1 cellular context compared by ENCODE assay signal in the genomic region with DNA sequence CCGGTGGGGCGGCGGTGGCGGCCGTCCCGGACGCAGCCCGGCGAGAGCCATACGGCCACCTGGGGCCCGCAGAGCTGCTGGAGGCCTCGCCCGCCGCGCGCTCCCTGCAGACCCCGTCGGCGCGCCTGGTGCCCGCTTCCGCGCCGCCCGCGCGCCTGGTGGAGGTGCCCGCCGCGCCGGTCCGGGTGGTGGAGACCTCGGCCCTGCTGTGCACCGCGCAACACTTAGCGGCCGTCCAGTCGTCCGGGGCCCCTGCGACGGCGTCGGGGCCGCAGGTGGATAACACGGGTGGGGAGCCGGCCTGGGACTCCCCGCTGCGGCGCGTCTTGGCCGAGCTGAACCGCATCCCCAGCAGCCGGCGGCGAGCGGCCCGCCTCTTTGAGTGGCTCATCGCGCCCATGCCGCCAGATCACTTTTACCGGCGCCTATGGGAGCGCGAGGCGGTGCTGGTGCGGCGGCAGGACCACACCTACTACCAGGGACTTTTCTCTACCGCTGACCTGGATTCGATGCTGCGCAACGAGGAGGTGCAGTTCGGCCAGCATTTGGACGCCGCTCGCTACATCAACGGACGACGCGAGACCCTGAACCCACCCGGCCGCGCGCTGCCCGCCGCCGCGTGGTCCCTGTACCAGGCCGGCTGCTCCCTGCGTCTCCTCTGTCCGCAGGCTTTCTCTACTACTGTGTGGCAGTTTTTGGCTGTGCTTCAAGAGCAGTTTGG.
TF ChIP-seq lines count a peak whose summit lies in the region.

No MANE protein-coding gene starts in this region.

TF ChIP-seq in GM12878, 131 proteins besides CTCF, POLR2A, EP300 and RAD21 (continued from another document and continues in another):
- TF ChIP-seq, protein P1, sequence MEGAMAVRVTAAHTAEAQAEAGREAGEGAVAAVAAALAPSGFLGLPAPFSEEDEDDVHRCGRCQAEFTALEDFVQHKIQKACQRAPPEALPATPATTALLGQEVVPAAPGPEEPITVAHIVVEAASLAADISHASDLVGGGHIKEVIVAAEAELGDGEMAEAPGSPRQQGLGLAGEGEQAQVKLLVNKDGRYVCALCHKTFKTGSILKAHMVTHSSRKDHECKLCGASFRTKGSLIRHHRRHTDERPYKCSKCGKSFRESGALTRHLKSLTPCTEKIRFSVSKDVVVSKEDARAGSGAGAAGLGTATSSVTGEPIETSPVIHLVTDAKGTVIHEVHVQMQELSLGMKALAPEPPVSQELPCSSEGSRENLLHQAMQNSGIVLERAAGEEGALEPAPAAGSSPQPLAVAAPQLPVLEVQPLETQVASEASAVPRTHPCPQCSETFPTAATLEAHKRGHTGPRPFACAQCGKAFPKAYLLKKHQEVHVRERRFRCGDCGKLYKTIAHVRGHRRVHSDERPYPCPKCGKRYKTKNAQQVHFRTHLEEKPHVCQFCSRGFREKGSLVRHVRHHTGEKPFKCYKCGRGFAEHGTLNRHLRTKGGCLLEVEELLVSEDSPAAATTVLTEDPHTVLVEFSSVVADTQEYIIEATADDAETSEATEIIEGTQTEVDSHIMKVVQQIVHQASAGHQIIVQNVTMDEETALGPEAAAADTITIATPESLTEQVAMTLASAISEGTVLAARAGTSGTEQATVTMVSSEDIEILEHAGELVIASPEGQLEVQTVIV (IDR thresholded peaks at IDR 0.05; ENCODE audit: borderline replicate concordance, partially characterized antibody): no peak
- TF ChIP-seq EED (IDR thresholded peaks at IDR 0.05; ENCODE audit: low read depth) (0 out of 2 replicates have a peak, but pooled peaks have one; percentile 11), FOXM1 (IDR thresholded peaks at IDR 0.05; ENCODE audit: low read depth, low read length) (no peak), RCOR1 (conservative IDR thresholded peaks at IDR 0.05; ENCODE audit: low read depth, low read length) (no peak), POLR2AphosphoS5 (IDR thresholded peaks at IDR 0.05; ENCODE audit: low read length) (no peak; the same call in none of the 2 replicates), BACH1 (IDR thresholded peaks at IDR 0.05; ENCODE audit: borderline replicate concordance) (peak; percentile 16; the same call in 1 of the 2 replicates), TCF3 (IDR thresholded peaks at IDR 0.05; ENCODE audit: borderline replicate concordance, insufficient read depth, low read depth, low read length) (no peak), JUNB (IDR thresholded peaks at IDR 0.05) (no peak), RELA (IDR thresholded peaks at IDR 0.05; ENCODE audit: borderline replicate concordance, partially characterized antibody) (no peak), EZH2 (IDR thresholded peaks at IDR 0.05; ENCODE audit: borderline replicate concordance, control insufficient read depth, low read depth, low read length) (no peak), KLF5 (IDR thresholded peaks at IDR 0.05; ENCODE audit: partially characterized antibody) (no peak), ZNF384 (IDR thresholded peaks at IDR 0.05; ENCODE audit: borderline replicate concordance, low read depth, low read length) (no peak), PAX8 (IDR thresholded peaks at IDR 0.05) (no peak), SREBF2 (IDR thresholded peaks at IDR 0.05; ENCODE audit: low read length) (no peak), BHLHE40 (IDR thresholded peaks at IDR 0.05; ENCODE audit: borderline replicate concordance in 1 of 2, low read depth in 2 of 2, low read length in 1 of 2) (peak in 1 of 2 experiments; percentile 42; a peak in 1 of 4 replicates), JUND (IDR thresholded peaks at IDR 0.05; ENCODE audit: low read depth, low read length) (no peak), POLR2AphosphoS2 (IDR thresholded peaks at IDR 0.05; ENCODE audit: low read depth, low read length) (no peak), GABPA (IDR thresholded peaks at IDR 0.05; ENCODE audit: low read depth) (no peak)
- TF ChIP-seq, protein P2, sequence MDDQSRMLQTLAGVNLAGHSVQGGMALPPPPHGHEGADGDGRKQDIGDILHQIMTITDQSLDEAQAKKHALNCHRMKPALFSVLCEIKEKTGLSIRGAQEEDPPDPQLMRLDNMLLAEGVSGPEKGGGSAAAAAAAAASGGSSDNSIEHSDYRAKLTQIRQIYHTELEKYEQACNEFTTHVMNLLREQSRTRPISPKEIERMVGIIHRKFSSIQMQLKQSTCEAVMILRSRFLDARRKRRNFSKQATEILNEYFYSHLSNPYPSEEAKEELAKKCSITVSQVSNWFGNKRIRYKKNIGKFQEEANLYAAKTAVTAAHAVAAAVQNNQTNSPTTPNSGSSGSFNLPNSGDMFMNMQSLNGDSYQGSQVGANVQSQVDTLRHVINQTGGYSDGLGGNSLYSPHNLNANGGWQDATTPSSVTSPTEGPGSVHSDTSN (IDR thresholded peaks at IDR 0.05; ENCODE audit: insufficient replicate concordance, low read depth, low read length): no peak
- TF ChIP-seq, protein P3, sequence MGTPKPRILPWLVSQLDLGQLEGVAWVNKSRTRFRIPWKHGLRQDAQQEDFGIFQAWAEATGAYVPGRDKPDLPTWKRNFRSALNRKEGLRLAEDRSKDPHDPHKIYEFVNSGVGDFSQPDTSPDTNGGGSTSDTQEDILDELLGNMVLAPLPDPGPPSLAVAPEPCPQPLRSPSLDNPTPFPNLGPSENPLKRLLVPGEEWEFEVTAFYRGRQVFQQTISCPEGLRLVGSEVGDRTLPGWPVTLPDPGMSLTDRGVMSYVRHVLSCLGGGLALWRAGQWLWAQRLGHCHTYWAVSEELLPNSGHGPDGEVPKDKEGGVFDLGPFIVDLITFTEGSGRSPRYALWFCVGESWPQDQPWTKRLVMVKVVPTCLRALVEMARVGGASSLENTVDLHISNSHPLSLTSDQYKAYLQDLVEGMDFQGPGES (IDR thresholded peaks at IDR 0.05): no peak
- TF ChIP-seq, protein P4, sequence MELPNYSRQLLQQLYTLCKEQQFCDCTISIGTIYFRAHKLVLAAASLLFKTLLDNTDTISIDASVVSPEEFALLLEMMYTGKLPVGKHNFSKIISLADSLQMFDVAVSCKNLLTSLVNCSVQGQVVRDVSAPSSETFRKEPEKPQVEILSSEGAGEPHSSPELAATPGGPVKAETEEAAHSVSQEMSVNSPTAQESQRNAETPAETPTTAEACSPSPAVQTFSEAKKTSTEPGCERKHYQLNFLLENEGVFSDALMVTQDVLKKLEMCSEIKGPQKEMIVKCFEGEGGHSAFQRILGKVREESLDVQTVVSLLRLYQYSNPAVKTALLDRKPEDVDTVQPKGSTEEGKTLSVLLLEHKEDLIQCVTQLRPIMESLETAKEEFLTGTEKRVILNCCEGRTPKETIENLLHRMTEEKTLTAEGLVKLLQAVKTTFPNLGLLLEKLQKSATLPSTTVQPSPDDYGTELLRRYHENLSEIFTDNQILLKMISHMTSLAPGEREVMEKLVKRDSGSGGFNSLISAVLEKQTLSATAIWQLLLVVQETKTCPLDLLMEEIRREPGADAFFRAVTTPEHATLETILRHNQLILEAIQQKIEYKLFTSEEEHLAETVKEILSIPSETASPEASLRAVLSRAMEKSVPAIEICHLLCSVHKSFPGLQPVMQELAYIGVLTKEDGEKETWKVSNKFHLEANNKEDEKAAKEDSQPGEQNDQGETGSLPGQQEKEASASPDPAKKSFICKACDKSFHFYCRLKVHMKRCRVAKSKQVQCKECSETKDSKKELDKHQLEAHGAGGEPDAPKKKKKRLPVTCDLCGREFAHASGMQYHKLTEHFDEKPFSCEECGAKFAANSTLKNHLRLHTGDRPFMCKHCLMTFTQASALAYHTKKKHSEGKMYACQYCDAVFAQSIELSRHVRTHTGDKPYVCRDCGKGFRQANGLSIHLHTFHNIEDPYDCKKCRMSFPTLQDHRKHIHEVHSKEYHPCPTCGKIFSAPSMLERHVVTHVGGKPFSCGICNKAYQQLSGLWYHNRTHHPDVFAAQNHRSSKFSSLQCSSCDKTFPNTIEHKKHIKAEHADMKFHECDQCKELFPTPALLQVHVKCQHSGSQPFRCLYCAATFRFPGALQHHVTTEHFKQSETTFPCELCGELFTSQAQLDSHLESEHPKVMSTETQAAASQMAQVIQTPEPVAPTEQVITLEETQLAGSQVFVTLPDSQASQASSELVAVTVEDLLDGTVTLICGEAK (IDR thresholded peaks at IDR 0.05; ENCODE audit: borderline replicate concordance): no peak
- TF ChIP-seq, protein P5, sequence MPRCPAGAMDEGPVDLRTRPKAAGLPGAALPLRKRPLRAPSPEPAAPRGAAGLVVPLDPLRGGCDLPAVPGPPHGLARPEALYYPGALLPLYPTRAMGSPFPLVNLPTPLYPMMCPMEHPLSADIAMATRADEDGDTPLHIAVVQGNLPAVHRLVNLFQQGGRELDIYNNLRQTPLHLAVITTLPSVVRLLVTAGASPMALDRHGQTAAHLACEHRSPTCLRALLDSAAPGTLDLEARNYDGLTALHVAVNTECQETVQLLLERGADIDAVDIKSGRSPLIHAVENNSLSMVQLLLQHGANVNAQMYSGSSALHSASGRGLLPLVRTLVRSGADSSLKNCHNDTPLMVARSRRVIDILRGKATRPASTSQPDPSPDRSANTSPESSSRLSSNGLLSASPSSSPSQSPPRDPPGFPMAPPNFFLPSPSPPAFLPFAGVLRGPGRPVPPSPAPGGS (IDR thresholded peaks at IDR 0.05; ENCODE audit: borderline replicate concordance, insufficient read depth, low read depth, low read length, poor library complexity, severe bottlenecking): no peak
- TF ChIP-seq, protein P6, sequence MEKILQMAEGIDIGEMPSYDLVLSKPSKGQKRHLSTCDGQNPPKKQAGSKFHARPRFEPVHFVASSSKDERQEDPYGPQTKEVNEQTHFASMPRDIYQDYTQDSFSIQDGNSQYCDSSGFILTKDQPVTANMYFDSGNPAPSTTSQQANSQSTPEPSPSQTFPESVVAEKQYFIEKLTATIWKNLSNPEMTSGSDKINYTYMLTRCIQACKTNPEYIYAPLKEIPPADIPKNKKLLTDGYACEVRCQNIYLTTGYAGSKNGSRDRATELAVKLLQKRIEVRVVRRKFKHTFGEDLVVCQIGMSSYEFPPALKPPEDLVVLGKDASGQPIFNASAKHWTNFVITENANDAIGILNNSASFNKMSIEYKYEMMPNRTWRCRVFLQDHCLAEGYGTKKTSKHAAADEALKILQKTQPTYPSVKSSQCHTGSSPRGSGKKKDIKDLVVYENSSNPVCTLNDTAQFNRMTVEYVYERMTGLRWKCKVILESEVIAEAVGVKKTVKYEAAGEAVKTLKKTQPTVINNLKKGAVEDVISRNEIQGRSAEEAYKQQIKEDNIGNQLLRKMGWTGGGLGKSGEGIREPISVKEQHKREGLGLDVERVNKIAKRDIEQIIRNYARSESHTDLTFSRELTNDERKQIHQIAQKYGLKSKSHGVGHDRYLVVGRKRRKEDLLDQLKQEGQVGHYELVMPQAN (conservative IDR thresholded peaks at IDR 0.05): peak; percentile 39
- TF ChIP-seq, protein P7, sequence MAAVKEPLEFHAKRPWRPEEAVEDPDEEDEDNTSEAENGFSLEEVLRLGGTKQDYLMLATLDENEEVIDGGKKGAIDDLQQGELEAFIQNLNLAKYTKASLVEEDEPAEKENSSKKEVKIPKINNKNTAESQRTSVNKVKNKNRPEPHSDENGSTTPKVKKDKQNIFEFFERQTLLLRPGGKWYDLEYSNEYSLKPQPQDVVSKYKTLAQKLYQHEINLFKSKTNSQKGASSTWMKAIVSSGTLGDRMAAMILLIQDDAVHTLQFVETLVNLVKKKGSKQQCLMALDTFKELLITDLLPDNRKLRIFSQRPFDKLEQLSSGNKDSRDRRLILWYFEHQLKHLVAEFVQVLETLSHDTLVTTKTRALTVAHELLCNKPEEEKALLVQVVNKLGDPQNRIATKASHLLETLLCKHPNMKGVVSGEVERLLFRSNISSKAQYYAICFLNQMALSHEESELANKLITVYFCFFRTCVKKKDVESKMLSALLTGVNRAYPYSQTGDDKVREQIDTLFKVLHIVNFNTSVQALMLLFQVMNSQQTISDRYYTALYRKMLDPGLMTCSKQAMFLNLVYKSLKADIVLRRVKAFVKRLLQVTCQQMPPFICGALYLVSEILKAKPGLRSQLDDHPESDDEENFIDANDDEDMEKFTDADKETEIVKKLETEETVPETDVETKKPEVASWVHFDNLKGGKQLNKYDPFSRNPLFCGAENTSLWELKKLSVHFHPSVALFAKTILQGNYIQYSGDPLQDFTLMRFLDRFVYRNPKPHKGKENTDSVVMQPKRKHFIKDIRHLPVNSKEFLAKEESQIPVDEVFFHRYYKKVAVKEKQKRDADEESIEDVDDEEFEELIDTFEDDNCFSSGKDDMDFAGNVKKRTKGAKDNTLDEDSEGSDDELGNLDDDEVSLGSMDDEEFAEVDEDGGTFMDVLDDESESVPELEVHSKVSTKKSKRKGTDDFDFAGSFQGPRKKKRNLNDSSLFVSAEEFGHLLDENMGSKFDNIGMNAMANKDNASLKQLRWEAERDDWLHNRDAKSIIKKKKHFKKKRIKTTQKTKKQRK (IDR thresholded peaks at IDR 0.05; ENCODE audit: low read depth, low read length): no peak
- TF ChIP-seq, protein P8, sequence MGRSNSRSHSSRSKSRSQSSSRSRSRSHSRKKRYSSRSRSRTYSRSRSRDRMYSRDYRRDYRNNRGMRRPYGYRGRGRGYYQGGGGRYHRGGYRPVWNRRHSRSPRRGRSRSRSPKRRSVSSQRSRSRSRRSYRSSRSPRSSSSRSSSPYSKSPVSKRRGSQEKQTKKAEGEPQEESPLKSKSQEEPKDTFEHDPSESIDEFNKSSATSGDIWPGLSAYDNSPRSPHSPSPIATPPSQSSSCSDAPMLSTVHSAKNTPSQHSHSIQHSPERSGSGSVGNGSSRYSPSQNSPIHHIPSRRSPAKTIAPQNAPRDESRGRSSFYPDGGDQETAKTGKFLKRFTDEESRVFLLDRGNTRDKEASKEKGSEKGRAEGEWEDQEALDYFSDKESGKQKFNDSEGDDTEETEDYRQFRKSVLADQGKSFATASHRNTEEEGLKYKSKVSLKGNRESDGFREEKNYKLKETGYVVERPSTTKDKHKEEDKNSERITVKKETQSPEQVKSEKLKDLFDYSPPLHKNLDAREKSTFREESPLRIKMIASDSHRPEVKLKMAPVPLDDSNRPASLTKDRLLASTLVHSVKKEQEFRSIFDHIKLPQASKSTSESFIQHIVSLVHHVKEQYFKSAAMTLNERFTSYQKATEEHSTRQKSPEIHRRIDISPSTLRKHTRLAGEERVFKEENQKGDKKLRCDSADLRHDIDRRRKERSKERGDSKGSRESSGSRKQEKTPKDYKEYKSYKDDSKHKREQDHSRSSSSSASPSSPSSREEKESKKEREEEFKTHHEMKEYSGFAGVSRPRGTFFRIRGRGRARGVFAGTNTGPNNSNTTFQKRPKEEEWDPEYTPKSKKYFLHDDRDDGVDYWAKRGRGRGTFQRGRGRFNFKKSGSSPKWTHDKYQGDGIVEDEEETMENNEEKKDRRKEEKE (IDR thresholded peaks at IDR 0.05): no peak
- TF ChIP-seq, protein P9, sequence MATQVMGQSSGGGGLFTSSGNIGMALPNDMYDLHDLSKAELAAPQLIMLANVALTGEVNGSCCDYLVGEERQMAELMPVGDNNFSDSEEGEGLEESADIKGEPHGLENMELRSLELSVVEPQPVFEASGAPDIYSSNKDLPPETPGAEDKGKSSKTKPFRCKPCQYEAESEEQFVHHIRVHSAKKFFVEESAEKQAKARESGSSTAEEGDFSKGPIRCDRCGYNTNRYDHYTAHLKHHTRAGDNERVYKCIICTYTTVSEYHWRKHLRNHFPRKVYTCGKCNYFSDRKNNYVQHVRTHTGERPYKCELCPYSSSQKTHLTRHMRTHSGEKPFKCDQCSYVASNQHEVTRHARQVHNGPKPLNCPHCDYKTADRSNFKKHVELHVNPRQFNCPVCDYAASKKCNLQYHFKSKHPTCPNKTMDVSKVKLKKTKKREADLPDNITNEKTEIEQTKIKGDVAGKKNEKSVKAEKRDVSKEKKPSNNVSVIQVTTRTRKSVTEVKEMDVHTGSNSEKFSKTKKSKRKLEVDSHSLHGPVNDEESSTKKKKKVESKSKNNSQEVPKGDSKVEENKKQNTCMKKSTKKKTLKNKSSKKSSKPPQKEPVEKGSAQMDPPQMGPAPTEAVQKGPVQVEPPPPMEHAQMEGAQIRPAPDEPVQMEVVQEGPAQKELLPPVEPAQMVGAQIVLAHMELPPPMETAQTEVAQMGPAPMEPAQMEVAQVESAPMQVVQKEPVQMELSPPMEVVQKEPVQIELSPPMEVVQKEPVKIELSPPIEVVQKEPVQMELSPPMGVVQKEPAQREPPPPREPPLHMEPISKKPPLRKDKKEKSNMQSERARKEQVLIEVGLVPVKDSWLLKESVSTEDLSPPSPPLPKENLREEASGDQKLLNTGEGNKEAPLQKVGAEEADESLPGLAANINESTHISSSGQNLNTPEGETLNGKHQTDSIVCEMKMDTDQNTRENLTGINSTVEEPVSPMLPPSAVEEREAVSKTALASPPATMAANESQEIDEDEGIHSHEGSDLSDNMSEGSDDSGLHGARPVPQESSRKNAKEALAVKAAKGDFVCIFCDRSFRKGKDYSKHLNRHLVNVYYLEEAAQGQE (IDR thresholded peaks at IDR 0.05; ENCODE audit: low read depth, low read length): no peak
